1 cellular context compared by ENCODE assay signal in genomic region chr4:119031218-119031617, GRCh38.
TF ChIP-seq lines count a peak whose summit lies in the region.

No MANE protein-coding gene starts in this region.

TF ChIP-seq in GM23338, 12 proteins besides CTCF, POLR2A, EP300 and RAD21:
- no peak for TF ChIP-seq STAT1 (IDR thresholded peaks at IDR 0.05; ENCODE audit: unreplicated experiment)
- no peak for TF ChIP-seq ZNF462 (CRISPR knock-in tag; IDR thresholded peaks at IDR 0.05)
- no peak for TF ChIP-seq REST (IDR thresholded peaks at IDR 0.05; ENCODE audit: unreplicated experiment)
- no peak for TF ChIP-seq EZH2phosphoT487 (IDR thresholded peaks at IDR 0.05; ENCODE audit: unreplicated experiment)
- no peak for TF ChIP-seq EZH2 (IDR thresholded peaks at IDR 0.05; ENCODE audit: low read depth, unreplicated experiment)
- TF ChIP-seq ZNF331 (CRISPR knock-in tag; IDR thresholded peaks at IDR 0.05; ENCODE audit: low read depth), result no peak
- TF ChIP-seq ZNF114 (CRISPR knock-in tag; IDR thresholded peaks at IDR 0.05), result no peak
- no peak for TF ChIP-seq CREB1 (CRISPR knock-in tag; IDR thresholded peaks at IDR 0.05; ENCODE audit: low read depth)
- TF ChIP-seq JUNB (IDR thresholded peaks at IDR 0.05; ENCODE audit: unreplicated experiment), result no peak
- no peak for TF ChIP-seq ETS1 (IDR thresholded peaks at IDR 0.05)
- no peak for TF ChIP-seq POLR2AphosphoS5 (IDR thresholded peaks at IDR 0.05; ENCODE audit: low read depth)
- no peak for TF ChIP-seq NANOG (IDR thresholded peaks at IDR 0.05; ENCODE audit: borderline replicate concordance)
